Comparison of ENCODE assay signal across 20 cellular contexts in genomic region chr20:15336011-15336410, GRCh38.
"Had no signal": no experiment of that assay in that cellular context is flagged by ENCODE, and none has a peak within 500 bp of the region (broad histone marks: within the 10 kb centered on the region; RNA-seq: fewer than 3 reads in every experiment).

No MANE protein-coding gene starts in this region.

- H3K36me3 ChIP-seq: neutrophil, spleen, tibial artery, upper lobe of right lung, vagina had no signal

- H3K4me1 ChIP-seq: psoas muscle, spleen, tibial artery, upper lobe of right lung, vagina had no signal

- H3K27me3 ChIP-seq: neutrophil, spleen, tibial artery, upper lobe of right lung, vagina had no signal

- DNase-seq: dermis blood vessel endothelial cell; foreskin melanocyte; head of caudate nucleus; hippocampal formation; kidney glomerular epithelial cell; naive thymus-derived CD8-positive, alpha-beta T cell; psoas muscle; retina; spleen; stimulated activated CD4-positive, alpha-beta T cell treated with anti-CD3 and anti-CD28 coated beads, Interleukin-15, amount 100 ng/mL, for 24 hours; stimulated activated CD4-positive, alpha-beta T cell treated with anti-CD3 and anti-CD28 coated beads, Interleukin-1b, Interleukin-23, amount 100 ng/mL, for 48 hours; stimulated activated CD4-positive, alpha-beta T cell treated with anti-CD3 and anti-CD28 coated beads, Interleukin-4, amount 100 ng/mL, for 24 hours; tibial artery; upper lobe of right lung had no signal

- H3K27ac ChIP-seq: neutrophil, psoas muscle, spleen, tibial artery, upper lobe of right lung, vagina had no signal

- ATAC-seq: naive thymus-derived CD8-positive, alpha-beta T cell; psoas muscle; sciatic nerve; stimulated activated memory B cell treated with anti-CD40 and anti-IgM and Interleukin-4, amounts not matched to agents 10 μg/mL and 1 μg/mL and 100 μg/mL, for 72 hours; upper lobe of right lung had no signal

- FAIRE-seq: endothelial cell of umbilical vein, islet of Langerhans had no signal

- H3K4me3 ChIP-seq: psoas muscle, spleen, tibial artery, upper lobe of right lung, vagina had no signal

- H3K9me3 ChIP-seq: neutrophil, psoas muscle, spleen, tibial artery, upper lobe of right lung, vagina had no signal
